ENCODE assay signal across 11 cellular contexts in the genomic region with DNA sequence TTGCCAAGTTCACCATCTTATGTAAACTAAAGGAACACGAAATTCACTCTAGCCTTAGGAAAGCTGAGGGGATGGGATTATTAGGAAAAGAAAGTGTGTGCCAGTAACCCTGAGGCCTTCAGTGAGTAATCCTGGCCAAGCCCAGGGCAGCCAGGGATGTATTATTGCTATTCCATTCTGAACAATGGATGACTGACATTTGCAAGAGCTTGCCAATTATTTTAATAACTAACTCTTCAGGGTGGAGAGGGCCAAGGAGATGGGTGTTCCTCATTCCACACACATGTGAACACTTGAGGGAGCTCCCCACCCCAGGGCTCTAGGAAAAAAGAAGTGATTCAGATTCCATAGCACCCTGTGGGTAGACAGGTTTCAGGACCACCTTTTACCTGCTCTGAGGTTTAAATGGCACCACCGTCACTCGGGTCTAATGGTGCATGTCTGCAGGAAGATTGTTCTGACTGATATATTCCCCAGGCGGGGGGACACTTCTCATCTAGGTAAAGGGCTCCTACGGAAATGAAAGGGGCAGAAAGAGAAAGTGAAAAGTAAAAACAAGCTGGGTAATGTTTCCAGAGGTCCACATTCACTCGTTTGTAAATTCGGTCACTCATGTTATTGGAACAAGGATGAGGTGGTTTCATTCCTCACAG. TPM values are rescaled to one million over a fixed set of nuclear protein-coding genes. Genes with fewer than 3 reads are reported as not detected.
DNase-seq lines count a peak whose midpoint lies in the region; ATAC-seq and TF ChIP-seq lines count a peak whose summit lies in the region.
"Had no signal": no experiment of that assay in that cellular context is flagged by ENCODE, and none has a peak within 500 bp of the region (broad histone marks: within the 10 kb centered on the region; RNA-seq: fewer than 3 reads in every experiment).

No MANE protein-coding gene starts in this region.

- H3K4me1 ChIP-seq in adipocyte (ENCODE audit: control insufficient read depth, insufficient read depth, low read length) (peaks cover 53% of the 10 kb centered on the region), right lobe of liver (peaks cover 4 to 74% (median 22%) of the 10 kb centered on the region in 4 donors)

- H3K4me3 Mint-ChIP-seq in stimulated activated naive CD8-positive, alpha-beta T cell treated with anti-CD3 and anti-CD28 coated beads, Interleukin-15, amount 100 ng/mL, for 72 hours: no peak overlapping the region
- H3K4me3 Mint-ChIP-seq: activated naive CD8-positive, alpha-beta T cell had no signal

- no peak overlapping the region for H3K4me3 ChIP-seq in adipocyte (ENCODE audit: low read length)
- H3K4me3 ChIP-seq in right lobe of liver: no peak overlapping the region

- WGBS in right lobe of liver (ENCODE audit: insufficient coverage, low coverage, low lambda C conversion rate, missing lambda C conversion rate): 64% methylated on average over 7 of the region's 7 CpGs

- peak overlapping the region in 1 of 2 donors; percentile 27 for H3K27ac Mint-ChIP-seq in stimulated activated naive CD8-positive, alpha-beta T cell treated with anti-CD3 and anti-CD28 coated beads, Interleukin-15, amount 100 ng/mL, for 72 hours
- H3K27ac Mint-ChIP-seq: activated naive CD8-positive, alpha-beta T cell had no signal

- H3K9me3 Mint-ChIP-seq in stimulated activated naive CD8-positive, alpha-beta T cell treated with anti-CD3 and anti-CD28 coated beads, Interleukin-15, amount 100 ng/mL, for 72 hours: no peaks in the 10 kb centered on the region

- H3K27me3 Mint-ChIP-seq in stimulated activated naive CD8-positive, alpha-beta T cell treated with anti-CD3 and anti-CD28 coated beads, Interleukin-15, amount 100 ng/mL, for 72 hours: no peaks in the 10 kb centered on the region
- H3K27me3 Mint-ChIP-seq: activated naive CD8-positive, alpha-beta T cell had no signal

- DNase-seq in stimulated activated naive CD8-positive, alpha-beta T cell treated with anti-CD3 and anti-CD28 coated beads, Interleukin-15, Interleukin-2, amounts not matched to agents 100 U/mL and 50 U/mL, for 24 hours: no peak
- DNase-seq in stimulated activated naive CD8-positive, alpha-beta T cell treated with anti-CD3 and anti-CD28 coated beads, Interleukin-15, amount 100 ng/mL, for 72 hours: no peak
- DNase-seq in adipocyte (ENCODE audit: low read depth): peak; percentile 51
- DNase-seq in right lobe of liver: peak in 2 of 3 donors; percentile 11 to 36
- DNase-seq in 8988T: no peak
- DNase-seq in midbrain (lab: John Stamatoyannopoulos, UW): no peak
- no peak for DNase-seq in ecto neural progenitor cell (ENCODE audit: low spot score)
- DNase-seq in anterior cingulate cortex (lab: John Stamatoyannopoulos, UW): no peak
- DNase-seq: NCI-H1105, T-helper 1 cell had no signal

- no peaks in the 10 kb centered on the region for H3K9me3 ChIP-seq in adipocyte (ENCODE audit: control insufficient read depth, low read length)
- H3K9me3 ChIP-seq in right lobe of liver: no peaks in the 10 kb centered on the region

- H3K27me3 ChIP-seq in adipocyte (replicated peaks; ENCODE audit: control insufficient read depth, insufficient read depth, low read length) (no peaks in the 10 kb centered on the region), right lobe of liver (no peaks in the 10 kb centered on the region)

- no peak for TF ChIP-seq CTCF in right lobe of liver (IDR thresholded peaks at IDR 0.05)

- H3K4me1 Mint-ChIP-seq in stimulated activated naive CD8-positive, alpha-beta T cell treated with anti-CD3 and anti-CD28 coated beads, Interleukin-15, amount 100 ng/mL, for 72 hours: peaks cover 11% of the 10 kb centered on the region

- ATAC-seq in stimulated activated naive CD8-positive, alpha-beta T cell treated with anti-CD3 and anti-CD28 coated beads, Interleukin-15, Interleukin-2, amounts not matched to agents 100 U/mL and 50 U/mL, for 24 hours: peak; percentile 14
- ATAC-seq in stimulated activated naive CD8-positive, alpha-beta T cell treated with anti-CD3 and anti-CD28 coated beads, Interleukin-15, amount 100 ng/mL, for 72 hours: no peak
- peak in 2 of 4 donors; percentile 3 to 17 for ATAC-seq in right lobe of liver

- H3K9ac ChIP-seq in adipocyte (ENCODE audit: low read length): no peak overlapping the region

- intact Hi-C loops in right lobe of liver (cut with DNase I): no loop called here

- peak overlapping the region in 1 of 3 donors; percentile 99 for H3K27ac ChIP-seq in right lobe of liver

- TF ChIP-seq POLR2A in right lobe of liver (IDR thresholded peaks at IDR 0.05): no peak

- H3K36me3 ChIP-seq in adipocyte (ENCODE audit: control insufficient read depth, insufficient read depth, low read length, severe bottlenecking) (no peaks in the 10 kb centered on the region), right lobe of liver (no peaks in the 10 kb centered on the region)

RNA-seq across cellular contexts. Expression of gene TK2, which starts 41.5 kb away (rescaled TPM):
- total RNA-seq in right lobe of liver: 10 to 100 TPM; 25.8 to 41.7 (median 33.6) TPM

RNA-seq across cellular contexts. Expression of gene CKLF, which starts 44.0 kb away (rescaled TPM):
- total RNA-seq in right lobe of liver: 10 to 100 TPM in 4 of 6 experiments, 1 to 10 TPM in 2; 8.4 to 30.5 (median 14.0) TPM

RNA-seq across cellular contexts. Expression of gene CMTM1, which starts 57.9 kb away (rescaled TPM):
- total RNA-seq in right lobe of liver: 1 to 10 TPM in 2 of 6 experiments, under 1 TPM in 3, not detected in 1; 0.69 to 1.6 (median 0.90) TPM

Comparison
In these comparisons a context has a peak if more than half of its experiments do, and no peak if none do; other contexts are left out.
1. DNase-seq: peak in adipocyte (single experiment) and right lobe of liver (2 of 3); none in stimulated activated naive CD8-positive, alpha-beta T cell treated with anti-CD3 and anti-CD28 coated beads, Interleukin-15, Interleukin-2, amounts not matched to agents 100 U/mL and 50 U/mL, for 24 hours (single experiment), stimulated activated naive CD8-positive, alpha-beta T cell treated with anti-CD3 and anti-CD28 coated beads, Interleukin-15, amount 100 ng/mL, for 72 hours (0 of 2), 8988T (single experiment), midbrain (single experiment), ecto neural progenitor cell (single experiment) and anterior cingulate cortex (0 of 58).